Comparison of ENCODE assay signal across 9 cellular contexts in genomic region chr5:180829711-180830110, GRCh38. TPM values are rescaled to one million over a fixed set of nuclear protein-coding genes. Genes with fewer than 3 reads are reported as not detected.
DNase-seq lines count a peak whose midpoint lies in the region; ATAC-seq and TF ChIP-seq lines count a peak whose summit lies in the region.
"Had no signal": no experiment of that assay in that cellular context is flagged by ENCODE, and none has a peak within 500 bp of the region (broad histone marks: within the 10 kb centered on the region; RNA-seq: fewer than 3 reads in every experiment).

No MANE protein-coding gene starts in this region.

- H3K4me2 ChIP-seq in PC-3 (ENCODE audit: low read length) = no peak overlapping the region

- H3K9me3 Mint-ChIP-seq in CD8-positive, alpha-beta memory T cell = peaks cover 0 to 5% (median 2%) of the 10 kb centered on the region in 5 donors

- H3K27me3 ChIP-seq in CD8-positive, alpha-beta memory T cell (ENCODE audit: insufficient read depth, low read length, poor library complexity, severe bottlenecking) = no peaks in the 10 kb centered on the region
- no peaks in the 10 kb centered on the region for H3K27me3 ChIP-seq in PC-3 (ENCODE audit: low read length)
- H3K27me3 ChIP-seq in esophagus (ENCODE audit: control insufficient read depth in 1 of 2, insufficient read depth in 2 of 2, low read length in 2 of 2) = no peaks in the 10 kb centered on the region
- H3K27me3 ChIP-seq in skeletal muscle tissue (ENCODE audit: control insufficient read depth in 3 of 3, insufficient read depth in 3 of 3, low read length in 3 of 3) = no peaks in the 10 kb centered on the region

- H3K4me3 ChIP-seq in CD8-positive, alpha-beta memory T cell (ENCODE audit: low read length) = peak overlapping the region; percentile 93
- 0 out of 2 replicates have a peak overlapping the region, but pooled peaks have one; percentile 77 for H3K4me3 ChIP-seq in PC-3 (ENCODE audit: low read length)
- peak overlapping the region; percentile 94 to 95 for H3K4me3 ChIP-seq in esophagus (ENCODE audit: low read depth in 1 of 2, low read length in 2 of 2)
- peak overlapping the region; percentile 98 to 100 (median 99) for H3K4me3 ChIP-seq in skeletal muscle tissue (ENCODE audit: low read length in 3 of 3)

- WGBS in esophagus, 2 donors = 96 to 99% methylated on average over 5 of the region's 5 CpGs

- H2AFZ ChIP-seq in PC-3 (ENCODE audit: low read length) = no peak overlapping the region

- CTCF ChIA-PET in CD8-positive, alpha-beta memory T cell (lab: Charles Lee) = interaction anchor here (1.2 to 3.9 kb wide), 7 partner anchors 11 to 377 kb away, joined by 4 to 22 read pairs (median 9); no protein-coding TSS in a partner anchor
- CTCF ChIA-PET in PC-3 (lab: Charles Lee) = no interaction called here

- intact Hi-C loops in PC-3 (cut with micrococcal nuclease) = no loop called here

- peaks cover 5% of the 10 kb centered on the region for H3F3A ChIP-seq in PC-3 (ENCODE audit: low read length, unreplicated experiment)

- H3K4me1 ChIP-seq in CD8-positive, alpha-beta memory T cell (ENCODE audit: insufficient read depth, low read length) = peaks cover 44% of the 10 kb centered on the region
- H3K4me1 ChIP-seq in PC-3 (ENCODE audit: insufficient read depth, low read length) (peaks cover 34% of the 10 kb centered on the region), esophagus (ENCODE audit: control insufficient read depth in 2 of 2, insufficient read depth in 2 of 2, low read length in 1 of 2) (peaks cover 9 to 25% of the 10 kb centered on the region in 2 donors), skeletal muscle tissue (ENCODE audit: control insufficient read depth in 3 of 3, insufficient read depth in 3 of 3, low read length in 3 of 3) (peaks cover 37 to 50% (median 39%) of the 10 kb centered on the region in 3 donors)

- POLR2A ChIA-PET in CD8-positive, alpha-beta memory T cell (lab: Charles Lee) = interaction anchor here (1.0 to 4.0 kb wide), 5 partner anchors 11 to 31 kb away, joined by 4 to 108 read pairs (median 46); partner anchors contain the start of genes MGAT1 and ZFP62
- POLR2A ChIA-PET in PC-3 (lab: Charles Lee; ENCODE audit: unreplicated experiment) = no interaction called here

- no peak overlapping the region for H3K27ac ChIP-seq in CD8-positive, alpha-beta memory T cell (ENCODE audit: low read depth, low read length)
- H3K27ac ChIP-seq in PC-3 (ENCODE audit: low read length) = no peak overlapping the region
- H3K27ac ChIP-seq in esophagus (ENCODE audit: low read depth in 2 of 2, low read length in 1 of 2) = peak overlapping the region in 1 of 2 donors; percentile 56
- H3K27ac ChIP-seq in skeletal muscle tissue (ENCODE audit: low read depth, low read length) = peak overlapping the region; percentile 95

- H3K79me2 ChIP-seq in PC-3 (ENCODE audit: low read length) = peaks cover 26% of the 10 kb centered on the region

- no peak for DNase-seq in CD8-positive, alpha-beta memory T cell
- DNase-seq in PC-3 (no peak), GOT3 (lab: John Stamatoyannopoulos, UW) (no peak), SKM-1 treated with dmso at 0.1 percent for 144 hours (lab: John Stamatoyannopoulos, UW; ENCODE audit: unreplicated experiment) (no peak)
- no peak for DNase-seq in stimulated activated CD4-positive, alpha-beta T cell treated with anti-CD3 and anti-CD28 coated beads, Interleukin-4, amount 100 ng/mL, for 4 hours
- DNase-seq: midbrain had no signal

- H3K4me3 Mint-ChIP-seq in CD8-positive, alpha-beta memory T cell = peak overlapping the region; percentile 89 to 99 (median 96)

- H3K4me1 Mint-ChIP-seq in CD8-positive, alpha-beta memory T cell = peaks cover 33 to 50% (median 49%) of the 10 kb centered on the region in 3 donors

- peaks cover 6 to 32% (median 9%) of the 10 kb centered on the region in 3 donors for H3K36me3 Mint-ChIP-seq in CD8-positive, alpha-beta memory T cell

- ATAC-seq in PC-3 (no peak), GM21825 (IDR thresholded peaks at IDR 0.05; ENCODE audit: unreplicated experiment) (no peak)

- TF ChIP-seq CTCF in PC-3 (conservative IDR thresholded peaks at IDR 0.05; ENCODE audit: low read depth, low read length) = no peak

- peaks cover 8% of the 10 kb centered on the region for H3K36me3 ChIP-seq in CD8-positive, alpha-beta memory T cell (ENCODE audit: insufficient read depth, low read length)
- H3K36me3 ChIP-seq in PC-3 (ENCODE audit: low read depth, low read length) (peaks cover 14% of the 10 kb centered on the region; the same call in 1 of the 2 replicates), esophagus (ENCODE audit: control insufficient read depth in 2 of 2, insufficient read depth in 2 of 2, low read length in 1 of 2) (peaks cover 2 to 4% of the 10 kb centered on the region in 2 donors), skeletal muscle tissue (ENCODE audit: control insufficient read depth in 3 of 3, insufficient read depth in 3 of 3, low read length in 3 of 3) (peaks cover 9 to 14% (median 10%) of the 10 kb centered on the region in 3 donors)

- no peaks in the 10 kb centered on the region for H4K20me1 ChIP-seq in PC-3 (ENCODE audit: low read length)

- no peaks in the 10 kb centered on the region for H3K9me2 ChIP-seq in PC-3 (replicated peaks; ENCODE audit: low read length)

- no peaks in the 10 kb centered on the region for H3K9me3 ChIP-seq in CD8-positive, alpha-beta memory T cell (ENCODE audit: low read length)
- H3K9me3 ChIP-seq in PC-3 (ENCODE audit: low read length) (peaks cover 8% of the 10 kb centered on the region; the same call in 1 of the 2 replicates), esophagus (ENCODE audit: control insufficient read depth in 2 of 2, insufficient read depth in 1 of 2, low read depth in 1 of 2, low read length in 1 of 2) (no peaks in the 10 kb centered on the region), skeletal muscle tissue (ENCODE audit: control insufficient read depth in 3 of 3, low read length in 3 of 3) (no peaks in the 10 kb centered on the region)

- no TSS peak for BruUV-seq in PC-3 (replicated peaks; lab: Mats Ljungman, UMichigan)

- H3K9ac ChIP-seq in PC-3 (ENCODE audit: low read length) = no peak overlapping the region
- H3K9ac ChIP-seq in skeletal muscle tissue (ENCODE audit: low read depth in 1 of 3, low read length in 3 of 3) = peak overlapping the region; percentile 92 to 97 (median 97)

- H3K27me3 Mint-ChIP-seq in CD8-positive, alpha-beta memory T cell = no peaks in the 10 kb centered on the region

- H3K27ac Mint-ChIP-seq in CD8-positive, alpha-beta memory T cell = peak overlapping the region; percentile 47 to 99 (median 97)

RNA-seq across cellular contexts. Expression of gene MGAT1, which starts 27.1 kb away (rescaled TPM):
- 100 to 1,000 TPM; 125 to 132 TPM for total RNA-seq in CD8-positive, alpha-beta memory T cell
- polyA plus RNA-seq in CD8-positive, alpha-beta memory T cell = 157 TPM
- total RNA-seq in PC-3 (2014; rRNA removed) (104 and 132 TPM in 2 replicates), skeletal muscle tissue (38.1 TPM)
- 100 to 1,000 TPM in 1 of 2 donors, 10 to 100 TPM in 1; 84.0 to 108 TPM for polyA plus RNA-seq in esophagus

RNA-seq across cellular contexts. Expression of gene ZFP62, which starts 31.4 kb away (rescaled TPM):
- 10 to 100 TPM; 27.6 to 34.1 TPM for total RNA-seq in CD8-positive, alpha-beta memory T cell
- 20.1 TPM for polyA plus RNA-seq in CD8-positive, alpha-beta memory T cell
- total RNA-seq in PC-3 (2014; rRNA removed) = 16.6 and 24.3 TPM in 2 replicates
- 10 to 100 TPM; 10.3 to 23.6 TPM for polyA plus RNA-seq in esophagus
- total RNA-seq in skeletal muscle tissue = 16.2 TPM
